ENCODE assay signal across 2 cellular contexts in genomic region chr15:71444032-71444810, GRCh38.
TF ChIP-seq lines count a peak whose summit lies in the region.

No MANE protein-coding gene starts in this region.

TF ChIP-seq in liver, 16 proteins besides CTCF, POLR2A, EP300 and RAD21 (continued from another document):
- TF ChIP-seq ZBTB33 (IDR thresholded peaks at IDR 0.05) (no peak), NR2F2 (IDR thresholded peaks at IDR 0.05) (no peak), FOXA1 (IDR thresholded peaks at IDR 0.05) (peak; percentile 20)
TF ChIP-seq in liver: peak in this region for 2.

TF ChIP-seq in HepG2, 621 proteins besides CTCF, POLR2A, EP300 and RAD21 (continued from another document):
- TF ChIP-seq REST (IDR thresholded peaks at IDR 0.05; ENCODE audit: borderline replicate concordance in 1 of 2, low read depth in 1 of 2, low read length in 2 of 2) (no peak), SAP130 (CRISPR knock-in tag; IDR thresholded peaks at IDR 0.05; ENCODE audit: low read depth) (no peak), ZNF549 (CRISPR knock-in tag; IDR thresholded peaks at IDR 0.05) (no peak), ZNF775 (CRISPR knock-in tag; IDR thresholded peaks at IDR 0.05; ENCODE audit: borderline replicate concordance) (no peak), PHF21A (CRISPR knock-in tag; IDR thresholded peaks at IDR 0.05) (no peak), ARID2 (CRISPR knock-in tag; IDR thresholded peaks at IDR 0.05; ENCODE audit: borderline replicate concordance) (no peak), ZUFSP (CRISPR knock-in tag; IDR thresholded peaks at IDR 0.05; ENCODE audit: borderline replicate concordance) (no peak), ZSCAN21 (CRISPR knock-in tag; IDR thresholded peaks at IDR 0.05; ENCODE audit: borderline replicate concordance) (no peak), ZXDC (CRISPR knock-in tag; IDR thresholded peaks at IDR 0.05) (no peak), ZNF709 (CRISPR knock-in tag; IDR thresholded peaks at IDR 0.05) (no peak), MAFG (CRISPR knock-in tag; IDR thresholded peaks at IDR 0.05) (no peak), EEA1 (CRISPR knock-in tag; IDR thresholded peaks at IDR 0.05; ENCODE audit: borderline replicate concordance) (no peak), ZSCAN5A (CRISPR knock-in tag; IDR thresholded peaks at IDR 0.05; ENCODE audit: borderline replicate concordance) (no peak), GZF1 (CRISPR knock-in tag; IDR thresholded peaks at IDR 0.05) (no peak), TBP (CRISPR knock-in tag; IDR thresholded peaks at IDR 0.05) (no peak), GMEB1 (CRISPR knock-in tag; IDR thresholded peaks at IDR 0.05; ENCODE audit: borderline replicate concordance) (no peak), ARID4A (CRISPR knock-in tag; IDR thresholded peaks at IDR 0.05; ENCODE audit: borderline replicate concordance) (no peak), MAX (IDR thresholded peaks at IDR 0.05) (no peak), ZBTB33 (CRISPR knock-in tag; IDR thresholded peaks at IDR 0.05) (no peak)
